Comparison of ENCODE assay signal across 7 cellular contexts in the genomic region with DNA sequence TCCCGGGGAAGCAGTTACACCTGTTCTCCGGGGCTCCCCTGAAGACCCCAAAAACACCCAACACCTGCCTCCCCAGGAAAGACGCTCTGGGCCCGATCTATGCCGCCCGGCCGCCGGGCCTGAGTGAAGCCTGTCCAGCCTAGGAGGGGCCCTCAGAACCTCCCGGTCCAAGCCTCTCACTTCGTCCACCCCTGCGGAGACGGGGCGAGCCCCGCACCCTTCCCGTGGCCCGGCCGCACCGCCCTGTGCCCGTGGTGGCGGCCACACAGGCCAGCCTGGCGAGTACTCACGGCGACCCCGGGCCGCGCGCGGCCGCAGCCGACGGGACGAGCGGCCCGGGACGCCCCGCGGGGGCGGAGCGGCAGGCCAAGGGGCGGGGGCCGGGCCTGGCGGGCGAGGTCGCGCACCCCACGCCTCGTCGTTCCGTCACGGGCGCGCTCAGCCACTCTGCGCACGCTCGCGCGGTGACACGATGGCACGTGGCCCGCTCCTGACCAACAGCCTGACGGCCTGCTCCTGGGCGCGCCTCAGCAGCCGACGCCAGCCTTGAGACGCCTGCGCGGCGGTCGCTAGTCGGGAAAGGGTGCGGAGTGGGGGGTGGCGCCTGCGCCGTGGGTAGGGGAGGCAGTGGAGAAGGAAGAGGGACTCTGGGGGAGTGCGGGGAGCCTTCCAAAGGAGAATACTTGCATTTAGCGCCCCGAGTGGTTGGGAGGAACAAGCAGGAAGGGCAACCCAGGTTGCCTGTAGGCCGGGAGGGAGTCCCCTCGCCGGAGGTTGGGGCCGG.
DNase-seq lines count a peak whose midpoint lies in the region; ATAC-seq and TF ChIP-seq lines count a peak whose summit lies in the region.

A gene with protein sequence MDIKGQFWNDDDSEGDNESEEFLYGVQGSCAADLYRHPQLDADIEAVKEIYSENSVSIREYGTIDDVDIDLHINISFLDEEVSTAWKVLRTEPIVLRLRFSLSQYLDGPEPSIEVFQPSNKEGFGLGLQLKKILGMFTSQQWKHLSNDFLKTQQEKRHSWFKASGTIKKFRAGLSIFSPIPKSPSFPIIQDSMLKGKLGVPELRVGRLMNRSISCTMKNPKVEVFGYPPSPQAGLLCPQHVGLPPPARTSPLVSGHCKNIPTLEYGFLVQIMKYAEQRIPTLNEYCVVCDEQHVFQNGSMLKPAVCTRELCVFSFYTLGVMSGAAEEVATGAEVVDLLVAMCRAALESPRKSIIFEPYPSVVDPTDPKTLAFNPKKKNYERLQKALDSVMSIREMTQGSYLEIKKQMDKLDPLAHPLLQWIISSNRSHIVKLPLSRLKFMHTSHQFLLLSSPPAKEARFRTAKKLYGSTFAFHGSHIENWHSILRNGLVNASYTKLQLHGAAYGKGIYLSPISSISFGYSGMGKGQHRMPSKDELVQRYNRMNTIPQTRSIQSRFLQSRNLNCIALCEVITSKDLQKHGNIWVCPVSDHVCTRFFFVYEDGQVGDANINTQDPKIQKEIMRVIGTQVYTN (minus strand): TSS at position 342 of the 784 bp plus-strand sequence. CDS start 5,077 bp downstream, outside the sequence.

- DNase-seq in NCI-H2029 (lab: John Stamatoyannopoulos, UW) (peak; percentile 72), T-helper 9 cell (peak; percentile 95), astrocyte of the spinal cord (ENCODE audit: low read depth, low spot score) (peak; percentile 99), hippocampal formation (lab: John Stamatoyannopoulos, UW) (peak; percentile 97 to 98), retinal pigment epithelial cell (ENCODE audit: low read depth) (peak; percentile 93)

- ATAC-seq in GM18502 (IDR thresholded peaks at IDR 0.05; ENCODE audit: poor library complexity, unreplicated experiment) (peak; percentile 97), HG02970 (IDR thresholded peaks at IDR 0.05; ENCODE audit: low FRiP score, unreplicated experiment) (peak; percentile 98)

- H3K4me3 ChIP-seq in astrocyte of the spinal cord (ENCODE audit: low read depth, low read length) (peak within 1 kb of the TSS; percentile 82), retinal pigment epithelial cell (ENCODE audit: low read length) (peak within 1 kb of the TSS; percentile 88)

- in situ Hi-C loops in astrocyte of the spinal cord (cut with HindIII; ENCODE audit: low sequenced_read_pairs): no loop called here

- TF ChIP-seq CTCF in astrocyte of the spinal cord (IDR thresholded peaks at IDR 0.05; ENCODE audit: low read depth, low read length) (peak; percentile 72), retinal pigment epithelial cell (conservative IDR thresholded peaks at IDR 0.05; ENCODE audit: low read depth, low read length) (peak; percentile 70)

Comparison
In these comparisons a context has a peak if more than half of its experiments do, and no peak if none do; other contexts are left out.
1. Peak in every context shown above with its lines: DNase-seq, ATAC-seq and H3K4me3 ChIP-seq.